In the genomic region with DNA sequence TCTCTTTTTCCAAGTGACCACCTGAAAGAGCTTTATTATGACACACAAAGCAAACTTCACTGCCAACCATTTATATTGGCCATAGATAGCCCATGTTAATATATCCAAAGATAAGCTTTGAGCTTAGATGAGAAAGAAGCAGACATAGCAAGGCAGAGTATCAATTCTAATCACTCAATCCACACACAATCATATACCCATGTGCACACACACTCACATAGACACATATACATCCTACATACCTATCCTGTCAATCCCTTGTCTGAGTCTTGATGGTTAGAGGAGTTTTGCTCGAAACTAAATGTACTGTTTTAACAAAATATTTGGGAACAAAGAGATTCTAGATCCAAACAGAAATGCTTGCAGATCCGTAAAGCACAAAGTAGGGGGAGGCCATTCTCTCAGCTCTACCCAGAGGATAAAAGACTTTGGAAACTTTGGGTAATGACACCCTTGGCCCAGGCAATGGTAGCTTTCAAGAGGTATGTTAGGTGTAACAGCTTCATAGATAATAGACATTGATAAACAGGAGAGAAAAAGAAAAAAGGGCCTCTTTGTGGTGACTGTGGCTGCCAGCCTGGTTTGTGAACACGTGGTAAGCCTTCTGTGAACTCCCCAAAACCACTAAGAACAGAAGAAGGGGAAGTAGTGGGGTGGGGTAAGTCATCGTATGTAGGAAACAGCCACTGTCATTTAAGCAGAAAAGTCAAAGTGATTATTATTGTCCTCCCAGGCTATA, we compare ENCODE assay signal across 9 cellular contexts.
DNase-seq lines count a peak whose midpoint lies in the region; ATAC-seq and TF ChIP-seq lines count a peak whose summit lies in the region.
"Had no signal": no experiment of that assay in that cellular context is flagged by ENCODE, and none has a peak within 500 bp of the region (broad histone marks: within the 10 kb centered on the region; RNA-seq: fewer than 3 reads in every experiment).

No MANE protein-coding gene starts in this region.

- no peak overlapping the region for H3K27ac ChIP-seq in smooth muscle cell (ENCODE audit: low read depth)

- H3K27me3 Mint-ChIP-seq in central memory CD8-positive, alpha-beta T cell: peaks cover 45% of the 10 kb centered on the region

- no peaks in the 10 kb centered on the region for H3K9me3 ChIP-seq in smooth muscle cell (replicated peaks; ENCODE audit: low read depth)

- H3K4me1 ChIP-seq in smooth muscle cell (ENCODE audit: low read depth): peaks cover 10% of the 10 kb centered on the region

- H3K4me3 ChIP-seq in smooth muscle cell: no peak overlapping the region

- no peaks in the 10 kb centered on the region for H4K20me1 ChIP-seq in smooth muscle cell (ENCODE audit: low read depth)

- H3K4me2 ChIP-seq in smooth muscle cell: no peak overlapping the region

- no peak overlapping the region for H3K9ac ChIP-seq in smooth muscle cell (ENCODE audit: low read depth)

- H3K9me3 Mint-ChIP-seq in central memory CD8-positive, alpha-beta T cell: no peaks in the 10 kb centered on the region
- H3K9me3 Mint-ChIP-seq: brain had no signal

- H3K79me2 ChIP-seq in smooth muscle cell (ENCODE audit: low read depth): no peaks in the 10 kb centered on the region

- peaks cover 1% of the 10 kb centered on the region for H3K36me3 Mint-ChIP-seq in central memory CD8-positive, alpha-beta T cell (ENCODE audit: insufficient read depth)
- H3K36me3 Mint-ChIP-seq: brain had no signal

- 58% methylated on average over 4 of the region's 4 CpGs for WGBS in smooth muscle cell (ENCODE audit: low lambda C conversion rate)

- ATAC-seq in GM18861 (IDR thresholded peaks at IDR 0.05; ENCODE audit: unreplicated experiment) (peak; percentile 94), HG02884 (IDR thresholded peaks at IDR 0.05; ENCODE audit: unreplicated experiment) (peak; percentile 99)
- peak; percentile 88 for ATAC-seq in central memory CD8-positive, alpha-beta T cell (replicated peaks; ENCODE audit: extremely low read depth, poor library complexity, severe bottlenecking)

- H3F3A ChIP-seq in smooth muscle cell (ENCODE audit: low read depth): no peaks in the 10 kb centered on the region

- TF ChIP-seq CTCF in smooth muscle cell (IDR thresholded peaks at IDR 0.05; ENCODE audit: borderline replicate concordance, insufficient read depth, poor library complexity, severe bottlenecking): no peak

- peak overlapping the region; percentile 42 for H3K4me3 Mint-ChIP-seq in central memory CD8-positive, alpha-beta T cell
- H3K4me3 Mint-ChIP-seq: brain had no signal

- H3K36me3 ChIP-seq in smooth muscle cell (ENCODE audit: low read depth): no peaks in the 10 kb centered on the region

- H3K4me1 Mint-ChIP-seq in central memory CD8-positive, alpha-beta T cell: peaks cover 32% of the 10 kb centered on the region
- H3K4me1 Mint-ChIP-seq: brain had no signal

- H2AFZ ChIP-seq in smooth muscle cell (ENCODE audit: low read depth): no peak overlapping the region

- DNase-seq in SKM-1 (lab: John Stamatoyannopoulos, UW; ENCODE audit: unreplicated experiment) (peak; percentile 89), NCI-H748 (lab: John Stamatoyannopoulos, UW; ENCODE audit: unreplicated experiment) (no peak), smooth muscle cell (lab: John Stamatoyannopoulos, UW; ENCODE audit: unreplicated experiment) (no peak), AG08395 (ENCODE audit: low spot score) (no peak), NCI-H1694 (lab: John Stamatoyannopoulos, UW) (no peak)
- DNase-seq in central memory CD8-positive, alpha-beta T cell (ENCODE audit: low spot score in 2 of 2): peak in 1 of 2 donors; percentile 32

- H3K27ac Mint-ChIP-seq in central memory CD8-positive, alpha-beta T cell (ENCODE audit: low read depth): no peak overlapping the region
- H3K27ac Mint-ChIP-seq: brain had no signal

- no peaks in the 10 kb centered on the region for H3K27me3 ChIP-seq in smooth muscle cell (ENCODE audit: low read depth)
